8 cellular contexts compared by ENCODE assay signal in genomic region chr6:2448826-2449571, GRCh38.
DNase-seq lines count a peak whose midpoint lies in the region; ATAC-seq and TF ChIP-seq lines count a peak whose summit lies in the region.

No MANE protein-coding gene starts in this region.

- H3K4me3 Mint-ChIP-seq in activated CD8-positive, alpha-beta memory T cell treated with anti-CD3 and anti-CD28 coated beads, Interleukin-2, amount 10 ng/mL, durations not matched to agents 7 days and 5 days, result peak overlapping the region; percentile 44

- no peak for ATAC-seq in activated CD8-positive, alpha-beta memory T cell treated with anti-CD3 and anti-CD28 coated beads, Interleukin-2, amount 10 ng/mL, durations not matched to agents 7 days and 5 days
- ATAC-seq in HG03159 (IDR thresholded peaks at IDR 0.05; ENCODE audit: unreplicated experiment), result no peak

- peak; percentile 57 for DNase-seq in activated CD8-positive, alpha-beta memory T cell treated with anti-CD3 and anti-CD28 coated beads, Interleukin-2, amount 10 ng/mL, durations not matched to agents 7 days and 5 days
- DNase-seq in activated CD8-positive, alpha-beta memory T cell treated with anti-CD3 and anti-CD28 coated beads, Interleukin-2, amount 50 U/mL, for 4 hours, result no peak
- DNase-seq in RWPE1 (ENCODE audit: low spot score), result peak; percentile 68
- no peak for DNase-seq in coronary artery (ENCODE audit: low spot score)

- peaks cover 6% of the 10 kb centered on the region for H3K4me1 Mint-ChIP-seq in activated CD8-positive, alpha-beta memory T cell treated with anti-CD3 and anti-CD28 coated beads, Interleukin-2, amount 10 ng/mL, durations not matched to agents 7 days and 5 days

- H3K36me3 Mint-ChIP-seq in activated CD8-positive, alpha-beta memory T cell treated with anti-CD3 and anti-CD28 coated beads, Interleukin-2, amount 10 ng/mL, durations not matched to agents 7 days and 5 days, result no peaks in the 10 kb centered on the region

- TF ChIP-seq RAD21 in liver (IDR thresholded peaks at IDR 0.05), result peak; percentile 67 to 81

- no peaks in the 10 kb centered on the region for H3K9me3 Mint-ChIP-seq in activated CD8-positive, alpha-beta memory T cell treated with anti-CD3 and anti-CD28 coated beads, Interleukin-2, amount 10 ng/mL, durations not matched to agents 7 days and 5 days (ENCODE audit: low read depth)

- POLR2A ChIA-PET in RWPE1 (lab: Yijun Ruan, JAX; ENCODE audit: low non-redundant PET), result no interaction called here

- H3K27ac Mint-ChIP-seq in activated CD8-positive, alpha-beta memory T cell treated with anti-CD3 and anti-CD28 coated beads, Interleukin-2, amount 10 ng/mL, durations not matched to agents 7 days and 5 days, result peak overlapping the region; percentile 5

- H3K27me3 Mint-ChIP-seq in activated CD8-positive, alpha-beta memory T cell treated with anti-CD3 and anti-CD28 coated beads, Interleukin-2, amount 10 ng/mL, durations not matched to agents 7 days and 5 days, result peaks cover 15% of the 10 kb centered on the region

- H3K27me3 ChIP-seq in liver (ENCODE audit: control insufficient read depth in 4 of 4, insufficient read depth in 4 of 4, low read length in 3 of 4), result no peaks in the 10 kb centered on the region
- no peaks in the 10 kb centered on the region for H3K27me3 ChIP-seq in thymus (ENCODE audit: control insufficient read depth, insufficient read depth)

- H3K9ac ChIP-seq in liver (ENCODE audit: low read depth in 1 of 2, low read length in 2 of 2), result no peak overlapping the region

- H3K4me1 ChIP-seq in liver (ENCODE audit: control insufficient read depth in 4 of 4, insufficient read depth in 4 of 4, low read length in 3 of 4) (no peaks in the 10 kb centered on the region), thymus (ENCODE audit: control insufficient read depth, insufficient read depth, low read length) (no peaks in the 10 kb centered on the region)

- H3K9me3 ChIP-seq in liver (ENCODE audit: control insufficient read depth in 4 of 4, low read length in 3 of 4), result no peaks in the 10 kb centered on the region
- no peaks in the 10 kb centered on the region for H3K9me3 ChIP-seq in thymus (ENCODE audit: control insufficient read depth)

- H3K27ac ChIP-seq in RWPE1, result no peak overlapping the region
- H3K27ac ChIP-seq in coronary artery, result no peak overlapping the region
- no peak overlapping the region for H3K27ac ChIP-seq in liver (ENCODE audit: low read depth in 1 of 2, low read length in 2 of 2)
- H3K27ac ChIP-seq in thymus (ENCODE audit: low read depth), result no peak overlapping the region

- H3K4me3 ChIP-seq in coronary artery, result peak overlapping the region; percentile 55
- no peak overlapping the region for H3K4me3 ChIP-seq in liver (ENCODE audit: low read depth in 1 of 3, low read length in 3 of 3)
- H3K4me3 ChIP-seq in thymus (ENCODE audit: low read length), result peak overlapping the region; percentile 18

- peaks cover 0 to under 1% (median 0%) of the 10 kb centered on the region in 4 donors for H3K36me3 ChIP-seq in liver (ENCODE audit: control insufficient read depth in 4 of 4, insufficient read depth in 3 of 4, low read depth in 1 of 4, low read length in 3 of 4)
- no peaks in the 10 kb centered on the region for H3K36me3 ChIP-seq in thymus (ENCODE audit: control insufficient read depth, insufficient read depth)

- CTCF ChIA-PET in activated CD8-positive, alpha-beta memory T cell treated with anti-CD3 and anti-CD28 coated beads, Interleukin-2, amount 10 ng/mL, durations not matched to agents 7 days and 5 days (lab: Charles Lee), result interaction anchor here (0.6 to 3.6 kb wide), 18 partner anchors 10 to 853 kb away, joined by 3 to 29 read pairs (median 4); no protein-coding TSS in a partner anchor
- CTCF ChIA-PET in RWPE1 (lab: Yijun Ruan, JAX), result interaction anchor here (0.6 to 3.3 kb wide), 24 partner anchors 11 to 1057 kb away, joined by 3 to 20 read pairs (median 3); no protein-coding TSS in a partner anchor

- peak; percentile 76 for TF ChIP-seq CTCF in LNCAP (IDR thresholded peaks at IDR 0.05)
- TF ChIP-seq CTCF in RWPE1 (conservative IDR thresholded peaks at IDR 0.05; ENCODE audit: low read depth), result peak; percentile 53
- peak; percentile 38 for TF ChIP-seq CTCF in coronary artery (IDR thresholded peaks at IDR 0.05)
- TF ChIP-seq CTCF in liver (IDR thresholded peaks at IDR 0.05; ENCODE audit: low read depth, low read length, missing input control), result peak; percentile 41

- 53% methylated on average over 22 of the region's 22 CpGs for WGBS in liver
- 46% methylated on average over 22 of the region's 22 CpGs for WGBS in thymus

TF ChIP-seq in liver, 16 proteins besides CTCF, POLR2A, EP300 and RAD21:
- TF ChIP-seq TAF1 (conservative IDR thresholded peaks at IDR 0.05) (no peak), EGR1 (IDR thresholded peaks at IDR 0.05; ENCODE audit: low read depth in 2 of 2) (no peak), SP1 (IDR thresholded peaks at IDR 0.05) (no peak), NR2F2 (IDR thresholded peaks at IDR 0.05) (no peak), FOXA1 (IDR thresholded peaks at IDR 0.05) (no peak), RXRA (IDR thresholded peaks at IDR 0.05) (no peak), MAX (IDR thresholded peaks at IDR 0.05) (no peak), ZBTB33 (IDR thresholded peaks at IDR 0.05) (no peak), JUND (IDR thresholded peaks at IDR 0.05) (no peak), GABPA (IDR thresholded peaks at IDR 0.05 in 1 of 2, conservative IDR thresholded peaks at IDR 0.05 in 1 of 2) (no peak), YY1 (IDR thresholded peaks at IDR 0.05) (no peak), REST (IDR thresholded peaks at IDR 0.05) (no peak), HNF4A (conservative IDR thresholded peaks at IDR 0.05) (no peak), FOXA2 (IDR thresholded peaks at IDR 0.05) (no peak)

Comparison
In these comparisons a context has a peak if more than half of its experiments do, and no peak if none do; other contexts are left out.
1. DNase-seq: peak in activated CD8-positive, alpha-beta memory T cell treated with anti-CD3 and anti-CD28 coated beads, Interleukin-2, amount 10 ng/mL, durations not matched to agents 7 days and 5 days (single experiment) and RWPE1 (single experiment); none in activated CD8-positive, alpha-beta memory T cell treated with anti-CD3 and anti-CD28 coated beads, Interleukin-2, amount 50 U/mL, for 4 hours (single experiment) and coronary artery (single experiment).
2. H3K4me3 ChIP-seq: peak in coronary artery (single experiment) and thymus (single experiment); none in liver (0 of 3).
3. Peak in every context shown above with its lines, with median percentiles within 50 percentile points of each other: CTCF ChIP-seq.